8 cellular contexts compared by ENCODE assay signal in genomic region chr18:26549103-26549485, GRCh38. TPM values are rescaled to one million over a fixed set of nuclear protein-coding genes. Genes with fewer than 3 reads are reported as not detected.
DNase-seq lines count a peak whose midpoint lies in the region; ATAC-seq, FAIRE-seq and TF ChIP-seq lines count a peak whose summit lies in the region.

No MANE protein-coding gene starts in this region.

- H3K4me3 ChIP-seq in lower leg skin (ENCODE audit: low read depth, poor library complexity, severe bottlenecking) (peak overlapping the region; percentile 88), thyroid gland (replicated peaks in 1 of 3) (peak overlapping the region; percentile 60 to 75 (median 75))

- H3K27me3 Mint-ChIP-seq in CD4-positive, alpha-beta T cell = peaks cover 41% of the 10 kb centered on the region

- H3K27ac ChIP-seq in CD4-positive, alpha-beta T cell (ENCODE audit: low read depth, low read length) = no peak overlapping the region
- H3K27ac ChIP-seq in thyroid gland = peak overlapping the region; percentile 52 to 77 (median 58)

- H3K36me3 Mint-ChIP-seq in CD4-positive, alpha-beta T cell (ENCODE audit: low read depth) = no peaks in the 10 kb centered on the region

- WGBS in lower leg skin, 2 donors = 1 to 2% methylated on average over 16 to 29 of the region's 36 CpGs
- 0% methylated on average over 5 of the region's 36 CpGs; no CpG with 5 or more reads in 1 of the 2 donors for WGBS in thyroid gland, 2 donors

- no peak for TF ChIP-seq CTCF in CD4-positive, alpha-beta T cell (IDR thresholded peaks at IDR 0.05)
- TF ChIP-seq CTCF in lower leg skin (IDR thresholded peaks at IDR 0.05) (no peak), thyroid gland (IDR thresholded peaks at IDR 0.05) (no peak)

- ATAC-seq in CD4-positive, alpha-beta T cell (ENCODE audit: poor library complexity) = no peak

- H3K9me3 Mint-ChIP-seq in CD4-positive, alpha-beta T cell = no peaks in the 10 kb centered on the region

- intact Hi-C loops in CD4-positive, alpha-beta T cell (cut with DNase I, micrococcal nuclease) = no loop called here
- intact Hi-C loops in lower leg skin (cut with DNase I; ENCODE audit: low total_unique reads) = no loop called here
- intact Hi-C loops in thyroid gland (cut with DNase I) = loop anchor here (5.0 kb wide), 1 partner anchor 108 kb away; no protein-coding TSS in a partner anchor

- TF ChIP-seq POLR2A in lower leg skin (IDR thresholded peaks at IDR 0.05) (no peak), thyroid gland (IDR thresholded peaks at IDR 0.05) (no peak)

- POLR2A ChIA-PET in CD4-positive, alpha-beta T cell (lab: Charles Lee) = no interaction called here

- no peak for FAIRE-seq in HTR-8/SVneo (lab: Jason Lieb, UNC)

- H3K4me1 ChIP-seq in thyroid gland = peaks cover 35 to 37% of the 10 kb centered on the region in 2 donors

- no peak overlapping the region for H3K27ac Mint-ChIP-seq in CD4-positive, alpha-beta T cell

- peaks cover 37% of the 10 kb centered on the region for H3K4me1 Mint-ChIP-seq in CD4-positive, alpha-beta T cell (ENCODE audit: low read depth)

- no peak for DNase-seq in CD4-positive, alpha-beta T cell
- peak; percentile 23 for DNase-seq in H4 (ENCODE audit: low spot score)
- peak; percentile 22 for DNase-seq in SK-MEL-5 (ENCODE audit: low read depth, low spot score)
- DNase-seq in dedifferentiated amniotic fluid mesenchymal stem cell (ENCODE audit: extremely low spot score) = peak; percentile 32
- DNase-seq in lower leg skin (ENCODE audit: low spot score in 2 of 2) = peak in 1 of 2 donors; percentile 86
- peak; percentile 33 to 40 for DNase-seq in thyroid gland
- DNase-seq in HTR-8/SVneo (ENCODE audit: insufficient read length, low spot score) = no peak
- DNase-seq in NCI-H2029 treated with DMSO at 0.1 percent for 48 hours (lab: John Stamatoyannopoulos, UW) = no peak

- H3K4me3 Mint-ChIP-seq in CD4-positive, alpha-beta T cell = peak overlapping the region; percentile 77

- H3K27me3 ChIP-seq in CD4-positive, alpha-beta T cell (ENCODE audit: control insufficient read depth, insufficient read depth, low read length) = peaks cover 48% of the 10 kb centered on the region
- no peaks in the 10 kb centered on the region for H3K27me3 ChIP-seq in thyroid gland

- no peaks in the 10 kb centered on the region for H3K36me3 ChIP-seq in thyroid gland

- H3K9me3 ChIP-seq in CD4-positive, alpha-beta T cell (ENCODE audit: control insufficient read depth, low read length) = no peaks in the 10 kb centered on the region
- no peaks in the 10 kb centered on the region for H3K9me3 ChIP-seq in thyroid gland

- CTCF ChIA-PET in CD4-positive, alpha-beta T cell (lab: Charles Lee) = no interaction called here

- in situ Hi-C loops in SK-MEL-5 (cut with HindIII; ENCODE audit: low pct_unique_long_range_greater_than_20kb, low sequenced_read_pairs) = no loop called here

RNA-seq across cellular contexts. Expression of gene KCTD1, which starts 0.7 kb away (rescaled TPM):
- total RNA-seq in CD4-positive, alpha-beta T cell = 1 to 10 TPM in 1 of 2 experiments, under 1 TPM in 1; 0.74 to 1.1 TPM
- total RNA-seq in H4 (2014; rRNA removed; shearing (Covaris generic)) = 11.8 and 13.8 TPM in 2 replicates
- 11.6 and 11.9 TPM in 2 replicates for total RNA-seq in SK-MEL-5 (2014; rRNA removed; shearing (Covaris generic))
- polyA plus RNA-seq in SK-MEL-5 (2015; cell fraction: cytosol; rRNA removed) = 16.6 and 16.8 TPM in 2 replicates
- 10.0 and 13.5 TPM in 2 replicates for polyA plus RNA-seq in SK-MEL-5 (2015; cell fraction: nucleus; rRNA removed)
- total RNA-seq in lower leg skin (10 to 100 TPM; 25.3 to 62.0 (median 51.3) TPM), thyroid gland (10 to 100 TPM; 25.9 to 66.0 (median 34.2) TPM)

Comparison
In these comparisons a context has a peak if more than half of its experiments do, and no peak if none do; other contexts are left out.
1. DNase-seq: peak in H4 (single experiment), SK-MEL-5 (single experiment), dedifferentiated amniotic fluid mesenchymal stem cell (single experiment) and thyroid gland (2 of 2); none in CD4-positive, alpha-beta T cell (0 of 10), HTR-8/SVneo (single experiment) and NCI-H2029 treated with DMSO at 0.1 percent for 48 hours (single experiment).